Comparison of ENCODE assay signal across 8 cellular contexts in the genomic region with DNA sequence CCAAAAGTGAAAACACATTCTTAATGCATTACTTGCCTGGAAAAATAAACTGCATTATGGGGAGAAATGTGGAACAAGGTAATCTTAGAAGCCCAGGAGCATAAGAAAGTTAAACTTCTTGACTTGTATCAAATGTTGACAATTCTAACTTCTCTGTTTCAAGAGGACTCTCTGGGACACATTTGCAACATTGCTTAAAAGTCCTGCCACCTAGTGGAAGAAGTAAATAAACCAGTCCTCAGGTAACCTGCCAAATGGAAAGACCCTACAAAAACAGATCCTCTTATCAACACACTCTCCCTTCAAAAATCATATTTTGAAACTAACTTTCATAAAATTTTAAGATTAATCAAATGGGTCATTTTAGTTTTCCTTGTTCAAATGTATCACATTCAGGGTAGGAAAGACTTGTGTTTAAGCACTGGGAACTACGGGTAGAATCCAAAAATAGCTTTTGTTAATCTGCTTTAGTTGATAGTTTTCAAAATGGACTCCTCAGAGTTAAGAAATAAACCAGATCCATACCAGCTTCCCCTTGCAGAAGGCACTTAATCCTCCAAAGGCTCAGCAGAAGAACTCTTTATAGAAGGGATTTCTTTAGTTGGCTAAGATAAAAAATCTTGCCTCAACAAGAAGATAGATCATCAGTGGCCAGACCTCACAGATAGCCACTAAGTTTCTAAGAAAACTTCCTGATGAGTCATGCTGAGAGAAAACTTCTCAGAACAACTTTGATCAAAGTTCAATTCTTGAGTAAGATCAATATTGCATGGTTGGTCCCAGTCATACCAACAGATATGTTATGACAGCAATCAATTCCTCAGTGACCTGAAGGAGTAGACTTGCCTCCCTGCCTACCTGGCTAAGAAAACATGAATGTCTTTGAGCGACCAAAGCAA.
DNase-seq lines count a peak whose midpoint lies in the region; ATAC-seq and TF ChIP-seq lines count a peak whose summit lies in the region.

No MANE protein-coding gene starts in this region.

- H3K4me1 Mint-ChIP-seq in chondrocyte (ENCODE audit: low read depth), result peaks cover 15% of the 10 kb centered on the region

- H3K4me3 ChIP-seq in NB4 (ENCODE audit: low read depth, low read length), result no peak overlapping the region
- no peak overlapping the region for H3K4me3 ChIP-seq in gastrocnemius medialis

- peak; percentile 29 for TF ChIP-seq CTCF in NB4 (IDR thresholded peaks at IDR 0.05; ENCODE audit: low read depth, low read length)
- peak; percentile 89 for TF ChIP-seq CTCF in chondrocyte (IDR thresholded peaks at IDR 0.05)
- TF ChIP-seq CTCF in gastrocnemius medialis (IDR thresholded peaks at IDR 0.05 in 4 of 5, conservative IDR thresholded peaks at IDR 0.05 in 1 of 5), result peak in 2 of 5 experiments; percentile 11 to 30

- no peaks in the 10 kb centered on the region for H3K27me3 Mint-ChIP-seq in chondrocyte (ENCODE audit: low read depth)

- DNase-seq in GM03348 (ENCODE audit: low spot score) (peak; percentile 16), NB4 (ENCODE audit: low read depth) (peak; percentile 41), chondrocyte (ENCODE audit: low spot score) (no peak), myocyte (ENCODE audit: low read depth) (peak; percentile 44), gastrocnemius medialis (no peak)
- no peak for DNase-seq in activated CD8-positive, alpha-beta memory T cell treated with anti-CD3 and anti-CD28 coated beads, Interleukin-2, amount 50 U/mL, for 48 hours
- no peak for DNase-seq in stimulated activated CD4-positive, alpha-beta T cell treated with anti-CD3 and anti-CD28 coated beads, Interleukin-12 subunit alpha, Interleukin-12 subunit beta, amount 100 ng/mL, for 4 hours

- no peak overlapping the region for H3K4me3 Mint-ChIP-seq in chondrocyte (ENCODE audit: unreplicated experiment)

- no peaks in the 10 kb centered on the region for H3K9me3 Mint-ChIP-seq in chondrocyte (ENCODE audit: low read depth)

- no peak overlapping the region for H3K27ac ChIP-seq in gastrocnemius medialis

- no peaks in the 10 kb centered on the region for H3K4me1 ChIP-seq in gastrocnemius medialis

- TF ChIP-seq POLR2A in NB4 (IDR thresholded peaks at IDR 0.05; ENCODE audit: extremely low read depth, insufficient read length), result no peak
- no peak for TF ChIP-seq POLR2A in gastrocnemius medialis (IDR thresholded peaks at IDR 0.05)

- peak; percentile 84 for ATAC-seq in GM21786 (IDR thresholded peaks at IDR 0.05; ENCODE audit: unreplicated experiment)
- no peak for ATAC-seq in gastrocnemius medialis

- no peaks in the 10 kb centered on the region for H3K36me3 ChIP-seq in gastrocnemius medialis

- no peaks in the 10 kb centered on the region for H3K36me3 Mint-ChIP-seq in chondrocyte (ENCODE audit: low read depth)

- intact Hi-C loops in gastrocnemius medialis (cut with DNase I; ENCODE audit: low total_unique reads), result no loop called here

- no peaks in the 10 kb centered on the region for H3K27me3 ChIP-seq in gastrocnemius medialis

- in situ Hi-C loops in gastrocnemius medialis (cut with MboI; ENCODE audit: low sequenced_read_pairs in 4 of 4), result no loop called here

- no peaks in the 10 kb centered on the region for H3K9me3 ChIP-seq in gastrocnemius medialis

- H3K27ac Mint-ChIP-seq in chondrocyte (ENCODE audit: unreplicated experiment), result no peak overlapping the region

Comparison
In these comparisons a context has a peak if more than half of its experiments do, and no peak if none do; other contexts are left out.
1. DNase-seq: peak in GM03348 (single experiment), NB4 (single experiment) and myocyte (single experiment); none in chondrocyte (single experiment), activated CD8-positive, alpha-beta memory T cell treated with anti-CD3 and anti-CD28 coated beads, Interleukin-2, amount 50 U/mL, for 48 hours (single experiment), gastrocnemius medialis (0 of 2) and stimulated activated CD4-positive, alpha-beta T cell treated with anti-CD3 and anti-CD28 coated beads, Interleukin-12 subunit alpha, Interleukin-12 subunit beta, amount 100 ng/mL, for 4 hours (single experiment).